Comparison of ENCODE assay signal across 1 cellular context in genomic region chr12:69570000-69570516, GRCh38.
TF ChIP-seq lines count a peak whose summit lies in the region.

No MANE protein-coding gene starts in this region.

TF ChIP-seq in HCT116, 20 proteins besides CTCF, POLR2A, EP300 and RAD21 (continued from another document):
- no peak for TF ChIP-seq ZNF274 (IDR thresholded peaks at IDR 0.05; ENCODE audit: low read depth, low read length)
- 0 out of 2 replicates have a peak, but pooled peaks have one; percentile 14 for TF ChIP-seq SRF (IDR thresholded peaks at IDR 0.05; ENCODE audit: low read depth)
- TF ChIP-seq EGR1 (IDR thresholded peaks at IDR 0.05; ENCODE audit: low read depth), result no peak
- peak; percentile 57 for TF ChIP-seq FOSL1 (IDR thresholded peaks at IDR 0.05; ENCODE audit: low read depth)
- no peak for TF ChIP-seq EZH2phosphoT487 (IDR thresholded peaks at IDR 0.05; ENCODE audit: borderline replicate concordance)
- peak; percentile 40 for TF ChIP-seq SP1 (IDR thresholded peaks at IDR 0.05; ENCODE audit: low read depth)
- no peak for TF ChIP-seq POLR2AphosphoS5 (IDR thresholded peaks at IDR 0.05; ENCODE audit: low read depth, low read length)
- TF ChIP-seq ZFX (IDR thresholded peaks at IDR 0.05), result no peak
- TF ChIP-seq JUND (IDR thresholded peaks at IDR 0.05), result peak; percentile 50; the same call in 1 of the 2 replicates
- TF ChIP-seq CBX3 (IDR thresholded peaks at IDR 0.05; ENCODE audit: low read depth), result no peak
- TF ChIP-seq ATF3 (IDR thresholded peaks at IDR 0.05), result no peak
- no peak for TF ChIP-seq ZBTB33 (IDR thresholded peaks at IDR 0.05; ENCODE audit: extremely low read depth, insufficient replicate concordance, low read length)
- TF ChIP-seq YY1 (IDR thresholded peaks at IDR 0.05; ENCODE audit: extremely low read depth, insufficient replicate concordance, low read depth, low read length), result no peak
- no peak for TF ChIP-seq MAX (IDR thresholded peaks at IDR 0.05)
- peak; percentile 59 for TF ChIP-seq CEBPB (IDR thresholded peaks at IDR 0.05; ENCODE audit: low read depth)
TF ChIP-seq in HCT116: peak in this region for 5.
